In genomic region chr2:151260492-151261239, GRCh38 we compare ENCODE assay signal across 1 cellular context.
TF ChIP-seq lines count a peak whose summit lies in the region.

No MANE protein-coding gene starts in this region.

TF ChIP-seq in K562, 482 proteins besides CTCF, POLR2A, EP300 and RAD21 (continued from another document and continues in another):
- TF ChIP-seq BRD9 (IDR thresholded peaks at IDR 0.05; ENCODE audit: low read depth, partially characterized antibody) (peak; percentile 52), NFATC3 (IDR thresholded peaks at IDR 0.05) (peak; percentile 65; the same call in 1 of the 2 replicates), JUND (IDR thresholded peaks at IDR 0.05; ENCODE audit: borderline replicate concordance, low read depth, low read length) (no peak), JUND (tag; IDR thresholded peaks at IDR 0.05; ENCODE audit: borderline replicate concordance, low read depth, low read length) (peak; percentile 37; the same call in 1 of the 3 replicates), KDM2B (CRISPR knock-in tag; IDR thresholded peaks at IDR 0.05) (no peak), CHD4 (IDR thresholded peaks at IDR 0.05; ENCODE audit: insufficient read depth, insufficient replicate concordance, low read depth, low read length, poor library complexity, severe bottlenecking) (peak; percentile 20), NCOR1 (IDR thresholded peaks at IDR 0.05) (peak; percentile 18; the same call in 1 of the 2 replicates), PCBP2 (IDR thresholded peaks at IDR 0.05; ENCODE audit: low read depth, low read length, poor library complexity, severe bottlenecking) (no peak), REST (CRISPR knock-in tag; IDR thresholded peaks at IDR 0.05; ENCODE audit: low read depth) (no peak), DIDO1 (tag; IDR thresholded peaks at IDR 0.05; ENCODE audit: low read depth) (0 out of 2 replicates have a peak, but pooled peaks have one; percentile 28), ARNT (IDR thresholded peaks at IDR 0.05) (0 out of 4 replicates have a peak, but pooled peaks of 1 of the 2 experiments have one; percentile 22), ZNF311 (CRISPR knock-in tag; IDR thresholded peaks at IDR 0.05) (no peak), SIRT6 (IDR thresholded peaks at IDR 0.05; ENCODE audit: low read depth, low read length) (no peak), MEF2D (tag; conservative IDR thresholded peaks at IDR 0.05; ENCODE audit: low read depth) (no peak), CREM (IDR thresholded peaks at IDR 0.05; ENCODE audit: low read depth) (0 out of 2 replicates have a peak, but pooled peaks have one; percentile 22), NFE2 (IDR thresholded peaks at IDR 0.05; ENCODE audit: low read depth) (peak; percentile 73), FOXK2 (conservative IDR thresholded peaks at IDR 0.05 in 1 of 2, IDR thresholded peaks at IDR 0.05 in 1 of 2; ENCODE audit: low read depth in 2 of 2) (peak; percentile 39 to 50; a peak in 1 of 4 replicates), ETS1 (conservative IDR thresholded peaks at IDR 0.05; ENCODE audit: control insufficient read depth, low read depth, low read length) (no peak), CBFA2T3 (IDR thresholded peaks at IDR 0.05) (peak; percentile 55), MEIS2 (IDR thresholded peaks at IDR 0.05; ENCODE audit: partially characterized antibody) (peak; percentile 51), ETV1 (tag; conservative IDR thresholded peaks at IDR 0.05; ENCODE audit: low read depth) (0 out of 2 replicates have a peak, but pooled peaks have one; percentile 42), DACH1 (IDR thresholded peaks at IDR 0.05; ENCODE audit: partially characterized antibody) (peak; percentile 60), EP400 (IDR thresholded peaks at IDR 0.05) (peak; percentile 2; the same call in 1 of the 2 replicates), DPF2 (IDR thresholded peaks at IDR 0.05) (peak; percentile 30; the same call in 1 of the 2 replicates), BACH1 (tag; IDR thresholded peaks at IDR 0.05) (0 out of 2 replicates have a peak, but pooled peaks have one; percentile 37), TAF9B (IDR thresholded peaks at IDR 0.05; ENCODE audit: partially characterized antibody) (peak; percentile 9), HNRNPH1 (optimal IDR thresholded peaks at IDR 0.05; ENCODE audit: low read depth, low read length) (no peak), COPS2 (conservative IDR thresholded peaks at IDR 0.05) (no peak), ZNF668 (CRISPR knock-in tag; IDR thresholded peaks at IDR 0.05) (no peak), CUX1 (CRISPR knock-in tag; IDR thresholded peaks at IDR 0.05) (no peak), TRIM28 (IDR thresholded peaks at IDR 0.05) (0 out of 2 replicates have a peak, but pooled peaks have one; percentile 5), ARID1B (IDR thresholded peaks at IDR 0.05) (peak; percentile 44), CREB1 (IDR thresholded peaks at IDR 0.05) (no peak; the same call in 1 of the 2 replicates), CREB1 (CRISPR knock-in tag; IDR thresholded peaks at IDR 0.05) (0 out of 2 replicates have a peak, but pooled peaks have one; percentile 4), ZC3H8 (IDR thresholded peaks at IDR 0.05) (no peak), MBD1 (CRISPR knock-in tag; IDR thresholded peaks at IDR 0.05) (0 out of 2 replicates have a peak, but pooled peaks have one; percentile 87), ZNF175 (CRISPR knock-in tag; IDR thresholded peaks at IDR 0.05; ENCODE audit: low read depth) (peak; percentile 78; the same call in 1 of the 2 replicates), MLLT1 (IDR thresholded peaks at IDR 0.05) (no peak; a peak in 1 of 4 replicates), ETV5 (CRISPR knock-in tag; IDR thresholded peaks at IDR 0.05; ENCODE audit: low read depth) (0 out of 2 replicates have a peak, but pooled peaks have one; percentile 15), ZNF592 (IDR thresholded peaks at IDR 0.05) (0 out of 2 replicates have a peak, but pooled peaks have one; percentile 34), FOSL1 (tag; conservative IDR thresholded peaks at IDR 0.05) (peak; percentile 50; the same call in 1 of the 2 replicates), SFPQ (IDR thresholded peaks at IDR 0.05; ENCODE audit: low read depth, low read length) (no peak)
